ENCODE assay signal across 8 cellular contexts in genomic region chr3:133038089-133038730, GRCh38. TPM values are rescaled to one million over a fixed set of nuclear protein-coding genes. Genes with fewer than 3 reads are reported as not detected.
A peak's percentile ranks its signal among the peaks of the same experiment; 100 is the strongest.
DNase-seq lines count a peak whose midpoint lies in the region; FAIRE-seq and TF ChIP-seq lines count a peak whose summit lies in the region.

Gene TMEM108, plus strand, starts transcription at chr3:133038391.

- H3K4me1 ChIP-seq in smooth muscle cell (ENCODE audit: low read depth) = peaks cover 14% of the 10 kb centered on the region

- peak within 1 kb of the TSS; percentile 98 for H3K4me2 ChIP-seq in smooth muscle cell

- no TSS peak for BruUV-seq in Calu3 (replicated peaks; lab: Mats Ljungman, UMichigan)

- peak; percentile 88 for DNase-seq in D341Med (ENCODE audit: low spot score)
- DNase-seq in HTR-8/SVneo (ENCODE audit: insufficient read length, low spot score) = peak; percentile 61
- DNase-seq in SHP77 (lab: John Stamatoyannopoulos, UW) = peak; percentile 71 to 72
- peak; percentile 81 for DNase-seq in coronary artery (ENCODE audit: low spot score)
- DNase-seq in kidney epithelial cell (ENCODE audit: low read depth) = peak; percentile 34
- peak; percentile 58 for DNase-seq in smooth muscle cell (lab: John Stamatoyannopoulos, UW; ENCODE audit: unreplicated experiment)
- DNase-seq in Calu3 = no peak
- no peak for DNase-seq in HuH-7 (ENCODE audit: low spot score)

- no peak within 1 kb of the TSS for H3K4me3 Mint-ChIP-seq in Calu3 (ENCODE audit: low read depth, unreplicated experiment)

- H2AFZ ChIP-seq in smooth muscle cell (ENCODE audit: low read depth) = peak within 1 kb of the TSS; percentile 99

- no peaks in the 10 kb centered on the region for H3K4me1 Mint-ChIP-seq in Calu3 (ENCODE audit: low read depth, unreplicated experiment)

- FAIRE-seq in HTR-8/SVneo (lab: Jason Lieb, UNC) = peak; percentile 64

- H3K9me3 ChIP-seq in smooth muscle cell (replicated peaks; ENCODE audit: low read depth) = no peaks in the 10 kb centered on the region

- H3K79me2 ChIP-seq in smooth muscle cell (ENCODE audit: low read depth) = no peaks in the 10 kb centered on the region

- H3F3A ChIP-seq in smooth muscle cell (ENCODE audit: low read depth) = no peaks in the 10 kb centered on the region

- no peaks in the 10 kb centered on the region for H3K36me3 Mint-ChIP-seq in Calu3 (ENCODE audit: insufficient read depth, unreplicated experiment)

- no peaks in the 10 kb centered on the region for H3K9me3 Mint-ChIP-seq in Calu3 (ENCODE audit: low read depth, unreplicated experiment)

- H3K27ac Mint-ChIP-seq in Calu3 (ENCODE audit: unreplicated experiment) = no peak within 1 kb of the TSS

- intact Hi-C loops in Calu3 (cut with micrococcal nuclease; ENCODE audit: unreplicated experiment) = no loop called here

- CTCF ChIA-PET in Calu3 (lab: Charles Lee) = no interaction called here

- H3K27me3 ChIP-seq in kidney epithelial cell (ENCODE audit: control insufficient read depth, insufficient read depth, low read length) = peaks cover 17% of the 10 kb centered on the region
- peaks cover 5% of the 10 kb centered on the region for H3K27me3 ChIP-seq in smooth muscle cell (ENCODE audit: low read depth)

- H3K27ac ChIP-seq in coronary artery = peak within 1 kb of the TSS; percentile 19 to 37
- H3K27ac ChIP-seq in smooth muscle cell (ENCODE audit: low read depth) = no peak within 1 kb of the TSS

- under 1% methylated on average over 47 of the region's 57 CpGs for WGBS in smooth muscle cell (ENCODE audit: low lambda C conversion rate)

- H3K9ac ChIP-seq in smooth muscle cell (ENCODE audit: low read depth) = peak within 1 kb of the TSS; percentile 59

- no peak for TF ChIP-seq CTCF in coronary artery (IDR thresholded peaks at IDR 0.05)
- TF ChIP-seq CTCF in kidney epithelial cell (IDR thresholded peaks at IDR 0.05; ENCODE audit: insufficient read depth, low read length, poor library complexity, severe bottlenecking) = no peak
- no peak for TF ChIP-seq CTCF in smooth muscle cell (IDR thresholded peaks at IDR 0.05; ENCODE audit: borderline replicate concordance, insufficient read depth, poor library complexity, severe bottlenecking)
- TF ChIP-seq CTCF in Calu3 (IDR thresholded peaks at IDR 0.05; ENCODE audit: unreplicated experiment) = no peak

- H3K27me3 Mint-ChIP-seq in Calu3 (ENCODE audit: unreplicated experiment) = peaks cover 78% of the 10 kb centered on the region

- H4K20me1 ChIP-seq in smooth muscle cell (ENCODE audit: low read depth) = no peaks in the 10 kb centered on the region

- H3K36me3 ChIP-seq in kidney epithelial cell (ENCODE audit: control insufficient read depth, insufficient read depth, low read length) (no peaks in the 10 kb centered on the region), smooth muscle cell (ENCODE audit: low read depth) (no peaks in the 10 kb centered on the region)

- H3K4me3 ChIP-seq in coronary artery (peak within 1 kb of the TSS; percentile 81), kidney epithelial cell (ENCODE audit: low read depth, low read length) (peak within 1 kb of the TSS; percentile 72), smooth muscle cell (peak within 1 kb of the TSS; percentile 80)

RNA-seq across cellular contexts. Expression of gene TMEM108, which starts in this region (rescaled TPM):
- 2.1 and 4.4 TPM in 2 replicates for total RNA-seq in kidney epithelial cell
- total RNA-seq in smooth muscle cell = 2.4 and 2.7 TPM in 2 replicates
- polyA plus RNA-seq in smooth muscle cell = 8.8 and 10.8 TPM in 2 replicates
- total RNA-seq in Calu3 (2022) = not detected in 2 replicates

Comparison
In these comparisons a context has a peak if more than half of its experiments do, and no peak if none do; other contexts are left out.
1. DNase-seq: peak in D341Med (single experiment), HTR-8/SVneo (single experiment), SHP77 (2 of 2), coronary artery (single experiment), kidney epithelial cell (single experiment) and smooth muscle cell (single experiment); none in Calu3 (single experiment) and HuH-7 (single experiment).
2. Peak in every context shown above with its lines, with median percentiles within 50 percentile points of each other: H3K4me3 ChIP-seq.